Comparison of ENCODE assay signal across 1 cellular context in the genomic region with DNA sequence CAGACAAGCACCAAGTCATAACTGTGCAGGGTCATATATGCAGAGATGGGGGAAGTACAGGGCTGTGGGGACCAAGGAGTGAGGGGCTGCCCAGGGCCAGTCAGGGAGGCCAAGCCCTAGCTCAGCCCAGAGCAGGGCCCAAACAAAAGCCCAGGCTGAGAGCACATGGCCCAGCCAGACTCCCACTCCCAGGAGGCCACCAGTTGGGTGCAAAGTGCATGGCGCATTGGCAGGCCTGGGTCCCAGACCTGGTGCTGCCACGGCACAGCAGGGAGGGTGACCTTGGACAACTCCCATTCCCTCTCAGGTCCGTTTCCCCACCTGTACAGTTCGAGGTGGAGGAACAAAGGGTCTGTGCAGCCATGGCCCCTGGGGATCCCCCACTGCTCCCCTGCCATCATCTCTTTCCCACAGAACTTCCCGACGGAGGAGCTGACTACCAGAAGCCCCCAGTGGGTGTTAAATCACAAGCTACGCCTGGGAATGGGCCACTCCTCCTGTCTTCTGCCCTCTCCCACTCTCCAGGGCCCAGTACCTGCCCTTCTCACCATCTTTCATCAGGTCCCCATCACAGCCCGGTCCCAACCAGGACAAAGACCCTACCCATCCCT.
TF ChIP-seq lines count a peak whose summit lies in the region.

No MANE protein-coding gene starts in this region.

TF ChIP-seq in HepG2, 621 proteins besides CTCF, POLR2A, EP300 and RAD21 (continued from another document and continues in another):
- no peak for TF ChIP-seq ZNF800 (CRISPR knock-in tag; IDR thresholded peaks at IDR 0.05)
- TF ChIP-seq MYNN (CRISPR knock-in tag; IDR thresholded peaks at IDR 0.05; ENCODE audit: low read depth) = no peak
- TF ChIP-seq, protein P1, sequence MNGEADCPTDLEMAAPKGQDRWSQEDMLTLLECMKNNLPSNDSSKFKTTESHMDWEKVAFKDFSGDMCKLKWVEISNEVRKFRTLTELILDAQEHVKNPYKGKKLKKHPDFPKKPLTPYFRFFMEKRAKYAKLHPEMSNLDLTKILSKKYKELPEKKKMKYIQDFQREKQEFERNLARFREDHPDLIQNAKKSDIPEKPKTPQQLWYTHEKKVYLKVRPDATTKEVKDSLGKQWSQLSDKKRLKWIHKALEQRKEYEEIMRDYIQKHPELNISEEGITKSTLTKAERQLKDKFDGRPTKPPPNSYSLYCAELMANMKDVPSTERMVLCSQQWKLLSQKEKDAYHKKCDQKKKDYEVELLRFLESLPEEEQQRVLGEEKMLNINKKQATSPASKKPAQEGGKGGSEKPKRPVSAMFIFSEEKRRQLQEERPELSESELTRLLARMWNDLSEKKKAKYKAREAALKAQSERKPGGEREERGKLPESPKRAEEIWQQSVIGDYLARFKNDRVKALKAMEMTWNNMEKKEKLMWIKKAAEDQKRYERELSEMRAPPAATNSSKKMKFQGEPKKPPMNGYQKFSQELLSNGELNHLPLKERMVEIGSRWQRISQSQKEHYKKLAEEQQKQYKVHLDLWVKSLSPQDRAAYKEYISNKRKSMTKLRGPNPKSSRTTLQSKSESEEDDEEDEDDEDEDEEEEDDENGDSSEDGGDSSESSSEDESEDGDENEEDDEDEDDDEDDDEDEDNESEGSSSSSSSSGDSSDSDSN (CRISPR knock-in tag; IDR thresholded peaks at IDR 0.05) = peak; percentile 90
- TF ChIP-seq ZNF253 (CRISPR knock-in tag; IDR thresholded peaks at IDR 0.05; ENCODE audit: borderline replicate concordance) = no peak
- TF ChIP-seq ZNF550 (CRISPR knock-in tag; IDR thresholded peaks at IDR 0.05; ENCODE audit: borderline replicate concordance) = no peak
- peak in 1 of 2 experiments; percentile 67; a peak in 2 of 4 replicates for TF ChIP-seq REST (IDR thresholded peaks at IDR 0.05; ENCODE audit: borderline replicate concordance in 1 of 2, low read depth in 1 of 2, low read length in 2 of 2)
- TF ChIP-seq, protein P2, sequence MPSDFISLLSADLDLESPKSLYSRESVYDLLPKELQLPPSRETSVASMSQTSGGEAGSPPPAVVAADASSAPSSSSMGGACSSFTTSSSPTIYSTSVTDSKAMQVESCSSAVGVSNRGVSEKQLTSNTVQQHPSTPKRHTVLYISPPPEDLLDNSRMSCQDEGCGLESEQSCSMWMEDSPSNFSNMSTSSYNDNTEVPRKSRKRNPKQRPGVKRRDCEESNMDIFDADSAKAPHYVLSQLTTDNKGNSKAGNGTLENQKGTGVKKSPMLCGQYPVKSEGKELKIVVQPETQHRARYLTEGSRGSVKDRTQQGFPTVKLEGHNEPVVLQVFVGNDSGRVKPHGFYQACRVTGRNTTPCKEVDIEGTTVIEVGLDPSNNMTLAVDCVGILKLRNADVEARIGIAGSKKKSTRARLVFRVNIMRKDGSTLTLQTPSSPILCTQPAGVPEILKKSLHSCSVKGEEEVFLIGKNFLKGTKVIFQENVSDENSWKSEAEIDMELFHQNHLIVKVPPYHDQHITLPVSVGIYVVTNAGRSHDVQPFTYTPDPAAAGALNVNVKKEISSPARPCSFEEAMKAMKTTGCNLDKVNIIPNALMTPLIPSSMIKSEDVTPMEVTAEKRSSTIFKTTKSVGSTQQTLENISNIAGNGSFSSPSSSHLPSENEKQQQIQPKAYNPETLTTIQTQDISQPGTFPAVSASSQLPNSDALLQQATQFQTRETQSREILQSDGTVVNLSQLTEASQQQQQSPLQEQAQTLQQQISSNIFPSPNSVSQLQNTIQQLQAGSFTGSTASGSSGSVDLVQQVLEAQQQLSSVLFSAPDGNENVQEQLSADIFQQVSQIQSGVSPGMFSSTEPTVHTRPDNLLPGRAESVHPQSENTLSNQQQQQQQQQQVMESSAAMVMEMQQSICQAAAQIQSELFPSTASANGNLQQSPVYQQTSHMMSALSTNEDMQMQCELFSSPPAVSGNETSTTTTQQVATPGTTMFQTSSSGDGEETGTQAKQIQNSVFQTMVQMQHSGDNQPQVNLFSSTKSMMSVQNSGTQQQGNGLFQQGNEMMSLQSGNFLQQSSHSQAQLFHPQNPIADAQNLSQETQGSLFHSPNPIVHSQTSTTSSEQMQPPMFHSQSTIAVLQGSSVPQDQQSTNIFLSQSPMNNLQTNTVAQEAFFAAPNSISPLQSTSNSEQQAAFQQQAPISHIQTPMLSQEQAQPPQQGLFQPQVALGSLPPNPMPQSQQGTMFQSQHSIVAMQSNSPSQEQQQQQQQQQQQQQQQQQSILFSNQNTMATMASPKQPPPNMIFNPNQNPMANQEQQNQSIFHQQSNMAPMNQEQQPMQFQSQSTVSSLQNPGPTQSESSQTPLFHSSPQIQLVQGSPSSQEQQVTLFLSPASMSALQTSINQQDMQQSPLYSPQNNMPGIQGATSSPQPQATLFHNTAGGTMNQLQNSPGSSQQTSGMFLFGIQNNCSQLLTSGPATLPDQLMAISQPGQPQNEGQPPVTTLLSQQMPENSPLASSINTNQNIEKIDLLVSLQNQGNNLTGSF (CRISPR knock-in tag; IDR thresholded peaks at IDR 0.05) = no peak
- TF ChIP-seq ATF2 (CRISPR knock-in tag; IDR thresholded peaks at IDR 0.05) = peak; percentile 84
- peak; percentile 12; the same call in 1 of the 2 replicates for TF ChIP-seq ZNF501 (CRISPR knock-in tag; IDR thresholded peaks at IDR 0.05)
- TF ChIP-seq, protein P3, sequence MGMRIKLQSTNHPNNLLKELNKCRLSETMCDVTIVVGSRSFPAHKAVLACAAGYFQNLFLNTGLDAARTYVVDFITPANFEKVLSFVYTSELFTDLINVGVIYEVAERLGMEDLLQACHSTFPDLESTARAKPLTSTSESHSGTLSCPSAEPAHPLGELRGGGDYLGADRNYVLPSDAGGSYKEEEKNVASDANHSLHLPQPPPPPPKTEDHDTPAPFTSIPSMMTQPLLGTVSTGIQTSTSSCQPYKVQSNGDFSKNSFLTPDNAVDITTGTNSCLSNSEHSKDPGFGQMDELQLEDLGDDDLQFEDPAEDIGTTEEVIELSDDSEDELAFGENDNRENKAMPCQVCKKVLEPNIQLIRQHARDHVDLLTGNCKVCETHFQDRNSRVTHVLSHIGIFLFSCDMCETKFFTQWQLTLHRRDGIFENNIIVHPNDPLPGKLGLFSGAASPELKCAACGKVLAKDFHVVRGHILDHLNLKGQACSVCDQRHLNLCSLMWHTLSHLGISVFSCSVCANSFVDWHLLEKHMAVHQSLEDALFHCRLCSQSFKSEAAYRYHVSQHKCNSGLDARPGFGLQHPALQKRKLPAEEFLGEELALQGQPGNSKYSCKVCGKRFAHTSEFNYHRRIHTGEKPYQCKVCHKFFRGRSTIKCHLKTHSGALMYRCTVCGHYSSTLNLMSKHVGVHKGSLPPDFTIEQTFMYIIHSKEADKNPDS (CRISPR knock-in tag; IDR thresholded peaks at IDR 0.05) = 0 out of 2 replicates have a peak, but pooled peaks have one; percentile 37
- TF ChIP-seq SIX1 (CRISPR knock-in tag; IDR thresholded peaks at IDR 0.05; ENCODE audit: borderline replicate concordance) = no peak
- no peak for TF ChIP-seq ZNF468 (CRISPR knock-in tag; IDR thresholded peaks at IDR 0.05)
- no peak for TF ChIP-seq AHDC1 (CRISPR knock-in tag; IDR thresholded peaks at IDR 0.05; ENCODE audit: borderline replicate concordance)
- no peak for TF ChIP-seq TBX3 (IDR thresholded peaks at IDR 0.05; ENCODE audit: borderline replicate concordance)
- TF ChIP-seq ARNTL (CRISPR knock-in tag; IDR thresholded peaks at IDR 0.05) = peak; percentile 90
- TF ChIP-seq CAMTA2 (CRISPR knock-in tag; IDR thresholded peaks at IDR 0.05; ENCODE audit: borderline replicate concordance) = peak; percentile 47; the same call in 1 of the 2 replicates
- peak; percentile 95 for TF ChIP-seq SALL1 (CRISPR knock-in tag; IDR thresholded peaks at IDR 0.05)
- peak; percentile 82; the same call in 1 of the 2 replicates for TF ChIP-seq ZNF563 (CRISPR knock-in tag; IDR thresholded peaks at IDR 0.05)
